18 cellular contexts compared by ENCODE assay signal in the genomic region with DNA sequence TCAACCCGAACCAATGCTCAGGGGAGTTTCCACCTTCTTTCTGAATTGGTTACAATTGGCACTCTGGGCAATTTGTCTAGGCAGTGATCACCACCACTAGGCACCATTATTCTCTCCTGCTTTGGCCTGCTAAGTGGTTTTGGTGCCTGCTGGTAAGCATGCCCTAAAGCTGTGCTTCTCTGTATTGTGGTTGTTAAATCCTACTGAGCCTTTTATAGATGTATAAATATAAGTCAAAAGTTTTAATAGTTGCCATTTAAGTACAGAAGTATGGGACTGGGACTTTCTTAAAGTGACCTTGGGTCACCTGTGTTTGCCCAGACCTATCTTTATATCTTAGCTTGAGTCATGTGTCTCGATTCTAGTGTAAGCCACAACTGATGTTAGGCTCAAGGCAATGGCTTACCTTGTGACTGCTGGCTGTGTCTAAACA.
A peak's percentile ranks its signal among the peaks of the same experiment; 100 is the strongest.
DNase-seq lines count a peak whose midpoint lies in the region; ATAC-seq and TF ChIP-seq lines count a peak whose summit lies in the region.
"Had no signal": no experiment of that assay in that cellular context is flagged by ENCODE, and none has a peak within 500 bp of the region (broad histone marks: within the 10 kb centered on the region; RNA-seq: fewer than 3 reads in every experiment).

No MANE protein-coding gene starts in this region.

- H3K27me3 ChIP-seq in GM23338 (ENCODE audit: insufficient read depth) (no peaks in the 10 kb centered on the region), MM.1S (replicated peaks; ENCODE audit: insufficient read depth, low read length) (no peaks in the 10 kb centered on the region), RWPE2 (ENCODE audit: insufficient read depth, poor library complexity, severe bottlenecking) (no peaks in the 10 kb centered on the region)
- H3K27me3 ChIP-seq: BE2C had no signal

- H2AFZ ChIP-seq in GM23338 (peak overlapping the region; percentile 83; the same call in 1 of the 2 replicates), MM.1S (ENCODE audit: low read length) (peak overlapping the region; percentile 43)

- H3K9me3 ChIP-seq in MM.1S (replicated peaks; ENCODE audit: insufficient read depth, low read length) (no peaks in the 10 kb centered on the region), RWPE2 (ENCODE audit: severe bottlenecking) (no peaks in the 10 kb centered on the region)
- H3K9me3 ChIP-seq: BE2C had no signal

- H3K4me1 ChIP-seq in GM23338 (ENCODE audit: insufficient read depth) (peaks cover 11% of the 10 kb centered on the region), MM.1S (ENCODE audit: low read length) (peaks cover 32% of the 10 kb centered on the region), RWPE2 (ENCODE audit: insufficient read depth, poor library complexity, severe bottlenecking) (peaks cover 19% of the 10 kb centered on the region)
- H3K4me1 ChIP-seq: BE2C had no signal

- H3K4me3 Mint-ChIP-seq in GM23338 = no peak overlapping the region
- H3K4me3 Mint-ChIP-seq: CD4-positive, CD25-positive, alpha-beta regulatory T cell; CD8-positive, alpha-beta memory T cell had no signal

- H3K27ac Mint-ChIP-seq in GM23338 = no peak overlapping the region
- H3K27ac Mint-ChIP-seq: CD4-positive, CD25-positive, alpha-beta regulatory T cell; CD8-positive, alpha-beta memory T cell had no signal

- H3K4me2 ChIP-seq in GM23338 (no peak overlapping the region), MM.1S (ENCODE audit: low read depth, low read length) (no peak overlapping the region; the same call in 1 of the 2 replicates)

- no peak for TF ChIP-seq CTCF in 22Rv1 (IDR thresholded peaks at IDR 0.05)
- TF ChIP-seq CTCF in GM23338 (conservative IDR thresholded peaks at IDR 0.05; ENCODE audit: low read depth in 2 of 2) = no peak
- no peak for TF ChIP-seq CTCF in MM.1S (IDR thresholded peaks at IDR 0.05; ENCODE audit: low read length)
- TF ChIP-seq CTCF in RWPE2 (IDR thresholded peaks at IDR 0.05; ENCODE audit: poor library complexity, severe bottlenecking) = no peak

- no peak overlapping the region for H3K9ac ChIP-seq in MM.1S (ENCODE audit: low read length)
- H3K9ac ChIP-seq: GM23248 had no signal

- no peak for ATAC-seq in GM23338
- ATAC-seq in RWPE2 (ENCODE audit: low read depth) = no peak
- ATAC-seq in GM21576 (IDR thresholded peaks at IDR 0.05; ENCODE audit: unreplicated experiment) = no peak
- no peak for ATAC-seq in HG02623 (IDR thresholded peaks at IDR 0.05; ENCODE audit: unreplicated experiment)
- ATAC-seq: HepG2 had no signal

- H3K27ac ChIP-seq in 22Rv1 = peak overlapping the region; percentile 22
- no peak overlapping the region for H3K27ac ChIP-seq in GM23338 (ENCODE audit: low read depth)
- peak overlapping the region; percentile 60 for H3K27ac ChIP-seq in MM.1S (ENCODE audit: low read length)
- peak overlapping the region; percentile 48 for H3K27ac ChIP-seq in RWPE2 (ENCODE audit: poor library complexity, severe bottlenecking)
- H3K27ac ChIP-seq: GM23248, HL-60 had no signal

- no peaks in the 10 kb centered on the region for H3F3A ChIP-seq in GM23338 (replicated peaks; ENCODE audit: low read depth)
- H3F3A ChIP-seq in MM.1S (ENCODE audit: insufficient read depth, low read length) = peaks cover 9% of the 10 kb centered on the region; the same call in 1 of the 2 replicates

- H4K20me1 ChIP-seq in GM23338 (replicated peaks; ENCODE audit: insufficient read depth) (no peaks in the 10 kb centered on the region), MM.1S (ENCODE audit: insufficient read depth, low read length) (no peaks in the 10 kb centered on the region)

- H3K79me2 ChIP-seq in GM23338 (replicated peaks; ENCODE audit: insufficient read depth) = no peaks in the 10 kb centered on the region
- no peaks in the 10 kb centered on the region for H3K79me2 ChIP-seq in MM.1S (ENCODE audit: low read length)

- H3K36me3 ChIP-seq in GM23338 (ENCODE audit: insufficient read depth) (no peaks in the 10 kb centered on the region), MM.1S (replicated peaks; ENCODE audit: insufficient read depth, low read length) (no peaks in the 10 kb centered on the region), RWPE2 (ENCODE audit: low read depth) (no peaks in the 10 kb centered on the region)
- H3K36me3 ChIP-seq: BE2C had no signal

- H3K27me3 Mint-ChIP-seq in GM23338 (ENCODE audit: insufficient read depth, low read depth, poor library complexity) = peaks cover 1% of the 10 kb centered on the region
- H3K27me3 Mint-ChIP-seq: CD4-positive, CD25-positive, alpha-beta regulatory T cell; CD8-positive, alpha-beta memory T cell had no signal

- H3K9me3 Mint-ChIP-seq in GM23338 = no peaks in the 10 kb centered on the region

- peaks cover 10% of the 10 kb centered on the region; the same call in 2 of the 3 replicates for H3K4me1 Mint-ChIP-seq in GM23338
- H3K4me1 Mint-ChIP-seq: CD4-positive, CD25-positive, alpha-beta regulatory T cell; CD8-positive, alpha-beta memory T cell had no signal

- H3K36me3 Mint-ChIP-seq in GM23338 (ENCODE audit: low read depth) = no peaks in the 10 kb centered on the region
- H3K36me3 Mint-ChIP-seq: CD4-positive, CD25-positive, alpha-beta regulatory T cell; CD8-positive, alpha-beta memory T cell had no signal

- H3K9me2 ChIP-seq in GM23338 (ENCODE audit: insufficient read depth) (no peaks in the 10 kb centered on the region), MM.1S (replicated peaks; ENCODE audit: insufficient read depth, low read length) (no peaks in the 10 kb centered on the region)

- DNase-seq in GM23338 (ENCODE audit: low spot score) (no peak), MM.1S (peak; percentile 32), RWPE2 (ENCODE audit: low spot score) (no peak), globus pallidus (ENCODE audit: low spot score) (no peak), cortex of kidney (lab: John Stamatoyannopoulos, UW) (no peak)
- DNase-seq: BE2C; C1 segment of cervical spinal cord; CD4-positive, CD25-positive, alpha-beta regulatory T cell; CD8-positive, alpha-beta memory T cell; COR-L47; GM23248; HCEC 1CT; KG1 had no signal

- H3K4me3 ChIP-seq in GM23338 = no peak overlapping the region
- no peak overlapping the region for H3K4me3 ChIP-seq in MM.1S (ENCODE audit: low read length)
- H3K4me3 ChIP-seq in RWPE2 (ENCODE audit: severe bottlenecking) = no peak overlapping the region
- H3K4me3 ChIP-seq: GM23248 had no signal

TF ChIP-seq in GM23338, 12 proteins besides CTCF, POLR2A, EP300 and RAD21 (continues in another document):
- TF ChIP-seq, protein P1, sequence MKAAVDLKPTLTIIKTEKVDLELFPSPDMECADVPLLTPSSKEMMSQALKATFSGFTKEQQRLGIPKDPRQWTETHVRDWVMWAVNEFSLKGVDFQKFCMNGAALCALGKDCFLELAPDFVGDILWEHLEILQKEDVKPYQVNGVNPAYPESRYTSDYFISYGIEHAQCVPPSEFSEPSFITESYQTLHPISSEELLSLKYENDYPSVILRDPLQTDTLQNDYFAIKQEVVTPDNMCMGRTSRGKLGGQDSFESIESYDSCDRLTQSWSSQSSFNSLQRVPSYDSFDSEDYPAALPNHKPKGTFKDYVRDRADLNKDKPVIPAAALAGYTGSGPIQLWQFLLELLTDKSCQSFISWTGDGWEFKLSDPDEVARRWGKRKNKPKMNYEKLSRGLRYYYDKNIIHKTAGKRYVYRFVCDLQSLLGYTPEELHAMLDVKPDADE (IDR thresholded peaks at IDR 0.05) = no peak
- TF ChIP-seq STAT1 (IDR thresholded peaks at IDR 0.05; ENCODE audit: unreplicated experiment) = no peak
